24 cellular contexts compared by ENCODE assay signal in genomic region chr6:22467645-22468044, GRCh38.
DNase-seq lines count a peak whose midpoint lies in the region; ATAC-seq, FAIRE-seq and TF ChIP-seq lines count a peak whose summit lies in the region.
"Had no signal": no experiment of that assay in that cellular context is flagged by ENCODE, and none has a peak within 500 bp of the region (broad histone marks: within the 10 kb centered on the region; RNA-seq: fewer than 3 reads in every experiment).

No MANE protein-coding gene starts in this region.

- no peak overlapping the region for H2AFZ ChIP-seq in HepG2 (ENCODE audit: low read length)
- H2AFZ ChIP-seq in GM23248: no peak overlapping the region

- in situ Hi-C loops in HepG2 (cut with HindIII; ENCODE audit: extremely low pct_ligation_motif_present, low pct_unique_long_range_greater_than_20kb): no loop called here
- in situ Hi-C loops in GM23248 (cut with MboI): no loop called here

- ATAC-seq in HepG2 (no peak), body of pancreas (peak; percentile 63), HG02938 (IDR thresholded peaks at IDR 0.05; ENCODE audit: unreplicated experiment) (no peak)

- H3K9me3 Mint-ChIP-seq in type B pancreatic cell: no peaks in the 10 kb centered on the region

- no peak for TF ChIP-seq POLR2A in HepG2 (IDR thresholded peaks at IDR 0.05; ENCODE audit: insufficient read depth in 1 of 2, low read depth in 2 of 2, low read length in 2 of 2)
- TF ChIP-seq POLR2A in body of pancreas (IDR thresholded peaks at IDR 0.05): no peak

- TF ChIP-seq EP300 in HepG2 (IDR thresholded peaks at IDR 0.05; ENCODE audit: low read depth in 2 of 2, low read length in 2 of 2) (no peak), HepG2 (CRISPR knock-in tag; IDR thresholded peaks at IDR 0.05; ENCODE audit: borderline replicate concordance) (no peak)

- no peak overlapping the region for H3K27ac Mint-ChIP-seq in type B pancreatic cell
- H3K27ac Mint-ChIP-seq: CD8-positive, alpha-beta memory T cell; IgD-negative memory B cell had no signal

- intact Hi-C loops in HepG2 (cut with micrococcal nuclease; ENCODE audit: unreplicated experiment) (no loop called here), body of pancreas (cut with DNase I) (no loop called here)

- H3K9me3 ChIP-seq in liver (ENCODE audit: control insufficient read depth in 4 of 4, low read length in 3 of 4): no peaks in the 10 kb centered on the region
- peaks cover 72% of the 10 kb centered on the region for H3K9me3 ChIP-seq in HepG2 (ENCODE audit: low read length)
- H3K9me3 ChIP-seq in body of pancreas: no peaks in the 10 kb centered on the region
- H3K9me3 ChIP-seq in GM23248 (ENCODE audit: low read depth): no peaks in the 10 kb centered on the region

- H3K27me3 Mint-ChIP-seq in type B pancreatic cell: no peaks in the 10 kb centered on the region
- H3K27me3 Mint-ChIP-seq: CD8-positive, alpha-beta memory T cell; IgD-negative memory B cell had no signal

- H3K79me2 ChIP-seq in HepG2 (ENCODE audit: insufficient read depth, low read length): no peaks in the 10 kb centered on the region
- H3K79me2 ChIP-seq in GM23248 (ENCODE audit: insufficient read depth): no peaks in the 10 kb centered on the region

- H3K4me3 Mint-ChIP-seq in type B pancreatic cell: no peak overlapping the region
- H3K4me3 Mint-ChIP-seq: CD8-positive, alpha-beta memory T cell; IgD-negative memory B cell had no signal

- H3F3A ChIP-seq in GM23248 (ENCODE audit: insufficient read depth): no peaks in the 10 kb centered on the region

- H3K27ac ChIP-seq in liver (ENCODE audit: low read depth in 1 of 2, low read length in 2 of 2): no peak overlapping the region
- no peak overlapping the region for H3K27ac ChIP-seq in HepG2 (ENCODE audit: extremely low read length, insufficient read depth, low read length)
- H3K27ac ChIP-seq in body of pancreas: no peak overlapping the region
- no peak overlapping the region for H3K27ac ChIP-seq in GM23248
- H3K27ac ChIP-seq: C4-2B, RWPE1, SK-N-MC had no signal

- no peaks in the 10 kb centered on the region for H3K36me3 ChIP-seq in liver (ENCODE audit: control insufficient read depth in 4 of 4, insufficient read depth in 3 of 4, low read depth in 1 of 4, low read length in 3 of 4)
- H3K36me3 ChIP-seq in HepG2 (replicated peaks in 1 of 2; ENCODE audit: control insufficient read depth in 1 of 2, insufficient read depth in 2 of 2, low read length in 2 of 2): no peaks in the 10 kb centered on the region
- H3K36me3 ChIP-seq in body of pancreas (replicated peaks in 1 of 2; ENCODE audit: insufficient read depth in 1 of 2, low read depth in 2 of 2): no peaks in the 10 kb centered on the region
- no peaks in the 10 kb centered on the region for H3K36me3 ChIP-seq in GM23248 (ENCODE audit: low read depth)

- no peak overlapping the region for H3K9ac ChIP-seq in liver (ENCODE audit: low read depth in 1 of 2, low read length in 2 of 2)
- H3K9ac ChIP-seq in HepG2 (ENCODE audit: insufficient read depth, low read depth, low read length): no peak overlapping the region
- H3K9ac ChIP-seq in GM23248: no peak overlapping the region

- H3K9me2 ChIP-seq in GM23248 (ENCODE audit: insufficient read depth): no peaks in the 10 kb centered on the region

- peaks cover 30% of the 10 kb centered on the region for H3K4me1 Mint-ChIP-seq in type B pancreatic cell (ENCODE audit: unreplicated experiment)
- H3K4me1 Mint-ChIP-seq: CD8-positive, alpha-beta memory T cell; IgD-negative memory B cell had no signal

- TF ChIP-seq CTCF in liver (IDR thresholded peaks at IDR 0.05; ENCODE audit: low read depth, low read length, missing input control): no peak
- TF ChIP-seq CTCF in HepG2 (CRISPR knock-in tag; IDR thresholded peaks at IDR 0.05): no peak
- TF ChIP-seq CTCF in body of pancreas (IDR thresholded peaks at IDR 0.05): no peak
- no peak for TF ChIP-seq CTCF in type B pancreatic cell (conservative IDR thresholded peaks at IDR 0.05)

- FAIRE-seq in HepG2 (lab: Jason Lieb, UNC): no peak
- FAIRE-seq: A204.1, H54 had no signal

- no TSS peak for BruUV-seq in HepG2 (replicated peaks; lab: Mats Ljungman, UMichigan)

- POLR2A ChIA-PET in HepG2 (lab: Yijun Ruan, JAX): no interaction called here

- H3K36me3 Mint-ChIP-seq in type B pancreatic cell: peaks cover 4% of the 10 kb centered on the region
- H3K36me3 Mint-ChIP-seq: CD8-positive, alpha-beta memory T cell; IgD-negative memory B cell had no signal

- no peak overlapping the region for H3K4me2 ChIP-seq in HepG2 (ENCODE audit: low read depth, low read length)
- H3K4me2 ChIP-seq in GM23248 (ENCODE audit: unreplicated experiment): no peak overlapping the region

- no peaks in the 10 kb centered on the region for H4K20me1 ChIP-seq in HepG2 (ENCODE audit: insufficient read depth, low read length)
- no peaks in the 10 kb centered on the region for H4K20me1 ChIP-seq in GM23248 (ENCODE audit: insufficient read depth)

- TF ChIP-seq RAD21 in liver (IDR thresholded peaks at IDR 0.05) (peak in 1 of 2 donors; percentile 40), HepG2 (CRISPR knock-in tag; IDR thresholded peaks at IDR 0.05) (no peak)

- no peak for DNase-seq in HepG2 (ENCODE audit: low spot score)
- DNase-seq in body of pancreas: peak; percentile 35 to 68 (median 66)
- DNase-seq in mucosa of gallbladder (ENCODE audit: low spot score): peak; percentile 53
- no peak for DNase-seq in type B pancreatic cell (ENCODE audit: extremely low spot score, unreplicated experiment)
- no peak for DNase-seq in GM23248
- DNase-seq: Calu3; CD8-positive, alpha-beta memory T cell; DMS53; GF-D8; MV-4-11; NCI-H1694 treated with DMSO at 0.1 percent for 48 hours; NCI-H2107; NCI-H345; NCI-H526; SHP77 treated with DMSO at 0.1 percent for 48 hours; SW 1271 had no signal

- H3K4me1 ChIP-seq in liver (ENCODE audit: control insufficient read depth in 4 of 4, insufficient read depth in 4 of 4, low read length in 3 of 4): peaks cover 5 to 26% (median 14%) of the 10 kb centered on the region in 4 donors
- H3K4me1 ChIP-seq in HepG2 (ENCODE audit: insufficient read depth, low read length): no peaks in the 10 kb centered on the region
- peaks cover 33% of the 10 kb centered on the region for H3K4me1 ChIP-seq in body of pancreas
- peaks cover 5% of the 10 kb centered on the region; the same call in 1 of the 2 replicates for H3K4me1 ChIP-seq in GM23248 (ENCODE audit: insufficient read depth)

- WGBS in liver: 35% methylated on average over 3 of the region's 3 CpGs
- 33% methylated on average over 3 of the region's 3 CpGs for WGBS in HepG2 (ENCODE audit: low lambda C conversion rate)
- 21 to 26% methylated on average over 3 of the region's 3 CpGs for WGBS in body of pancreas, 2 donors
- WGBS in GM23248 (ENCODE audit: low coverage in 1 of 2, low lambda C conversion rate in 2 of 2, missing lambda C conversion rate in 2 of 2), 2 experiments: 44 to 51% methylated on average over 3 of the region's 3 CpGs

- H3K27me3 ChIP-seq in liver (ENCODE audit: control insufficient read depth in 4 of 4, insufficient read depth in 4 of 4, low read length in 3 of 4) (no peaks in the 10 kb centered on the region), HepG2 (ENCODE audit: control insufficient read depth in 1 of 2, insufficient read depth in 2 of 2, low read length in 2 of 2) (no peaks in the 10 kb centered on the region), body of pancreas (no peaks in the 10 kb centered on the region), GM23248 (replicated peaks; ENCODE audit: insufficient read depth) (no peaks in the 10 kb centered on the region)

- H3K4me3 ChIP-seq in liver (ENCODE audit: low read depth in 1 of 3, low read length in 3 of 3) (no peak overlapping the region), HepG2 (replicated peaks in 1 of 3; ENCODE audit: insufficient read depth in 1 of 3, low read depth in 2 of 3, low read length in 3 of 3) (no peak overlapping the region), body of pancreas (no peak overlapping the region), GM23248 (no peak overlapping the region)
- H3K4me3 ChIP-seq: SK-N-MC had no signal

- CTCF ChIA-PET in HepG2 (lab: Yijun Ruan, JAX; ENCODE audit: low intra/inter-chr PET ratio, low total read pairs): no interaction called here

TF ChIP-seq in liver, 16 proteins besides CTCF, POLR2A, EP300 and RAD21 (continues in another document):
- TF ChIP-seq MAX (IDR thresholded peaks at IDR 0.05): peak; percentile 69
- TF ChIP-seq ATF3 (IDR thresholded peaks at IDR 0.05): no peak
- no peak for TF ChIP-seq GABPA (IDR thresholded peaks at IDR 0.05 in 1 of 2, conservative IDR thresholded peaks at IDR 0.05 in 1 of 2)
- TF ChIP-seq YY1 (IDR thresholded peaks at IDR 0.05): peak; percentile 96
- TF ChIP-seq HNF4A (conservative IDR thresholded peaks at IDR 0.05): peak; percentile 8 to 74
- peak in 1 of 2 donors; percentile 76 for TF ChIP-seq RXRA (IDR thresholded peaks at IDR 0.05)

TF ChIP-seq in HepG2, 621 proteins besides CTCF, POLR2A, EP300 and RAD21:
- no peak for TF ChIP-seq HIC2 (CRISPR knock-in tag; IDR thresholded peaks at IDR 0.05; ENCODE audit: low read depth)
- no peak for TF ChIP-seq MYC (CRISPR knock-in tag; IDR thresholded peaks at IDR 0.05; ENCODE audit: borderline replicate concordance)
TF ChIP-seq in HepG2: peak in this region for 0.

Comparison
In these comparisons a context has a peak if more than half of its experiments do, and no peak if none do; other contexts are left out.
1. DNase-seq: peak in body of pancreas (4 of 4) and mucosa of gallbladder (single experiment); none in HepG2 (single experiment), type B pancreatic cell (single experiment) and GM23248 (single experiment).